Comparison of ENCODE assay signal across 15 cellular contexts in genomic region chr9:35792044-35792813, GRCh38. TPM values are rescaled to one million over a fixed set of nuclear protein-coding genes. Genes with fewer than 3 reads are reported as not detected.
DNase-seq lines count a peak whose midpoint lies in the region; ATAC-seq, FAIRE-seq and TF ChIP-seq lines count a peak whose summit lies in the region.
"Had no signal": no experiment of that assay in that cellular context is flagged by ENCODE, and none has a peak within 500 bp of the region (broad histone marks: within the 10 kb centered on the region; RNA-seq: fewer than 3 reads in every experiment).

No MANE protein-coding gene starts in this region.

- TF ChIP-seq POLR2A in gastroesophageal sphincter (IDR thresholded peaks at IDR 0.05) (no peak), GM12891 (IDR thresholded peaks at IDR 0.05; ENCODE audit: low read depth, low read length) (no peak)

- WGBS in gastroesophageal sphincter (ENCODE audit: low coverage in 1 of 2), 2 donors: 29% methylated on average over 7 of the region's 33 CpGs; no CpG with 5 or more reads in 1 of the 2 donors
- 67 to 85% (median 67%) methylated on average over 30 to 33 of the region's 33 CpGs for WGBS in psoas muscle, 3 donors

- H3K4me1 ChIP-seq in left ventricle myocardium inferior (peaks cover 56% of the 10 kb centered on the region), gastroesophageal sphincter (peaks cover 5 to 60% (median 34%) of the 10 kb centered on the region in 3 donors), psoas muscle (peaks cover 35% of the 10 kb centered on the region)

- DNase-seq in left ventricle myocardium inferior: no peak
- DNase-seq in Right ventricle myocardium inferior (ENCODE audit: missing footprints): no peak
- peak; percentile 19 to 66 for DNase-seq in psoas muscle
- no peak for DNase-seq in NOMO-1 (lab: John Stamatoyannopoulos, UW; ENCODE audit: unreplicated experiment in 2 of 2)
- no peak for DNase-seq in GM12891 (ENCODE audit: insufficient read length, low spot score)
- no peak for DNase-seq in DMS53 treated with DMSO at 0.1 percent for 48 hours (lab: John Stamatoyannopoulos, UW; ENCODE audit: unreplicated experiment)
- DNase-seq: DND-41; PC-9; stimulated activated CD4-positive, alpha-beta T cell treated with anti-CD3 and anti-CD28 coated beads, Interleukin-4, amount 100 ng/mL, for 24 hours; stimulated activated naive CD8-positive, alpha-beta T cell treated with anti-CD3 and anti-CD28 coated beads, Interleukin-15, amount 100 ng/mL, for 72 hours; T1000 had no signal

- H3K4me3 ChIP-seq in left ventricle myocardium inferior (peak overlapping the region; percentile 78), gastroesophageal sphincter (peak overlapping the region; percentile 58 to 69), psoas muscle (peak overlapping the region; percentile 79)
- H3K4me3 ChIP-seq: PC-9 had no signal

- H3K27ac ChIP-seq in left ventricle myocardium inferior (replicated peaks): peak overlapping the region; percentile 91
- peak overlapping the region; percentile 64 to 91 (median 89) for H3K27ac ChIP-seq in gastroesophageal sphincter
- peak overlapping the region; percentile 88 for H3K27ac ChIP-seq in psoas muscle
- H3K27ac ChIP-seq: epithelial cell of prostate, PC-9 had no signal

- intact Hi-C loops in left ventricle myocardium inferior (cut with micrococcal nuclease): no loop called here
- intact Hi-C loops in Right ventricle myocardium inferior (cut with DNase I): loop anchor here (5.0 kb wide), 1 partner anchor 230 kb away; no protein-coding TSS in a partner anchor
- intact Hi-C loops in psoas muscle (cut with DNase I): loop anchor here in 1 of 2 donors (2.0 kb wide), 1 partner anchor 19 kb away; no protein-coding TSS in a partner anchor

- H3K9me3 ChIP-seq in left ventricle myocardium inferior (replicated peaks): no peaks in the 10 kb centered on the region
- no peaks in the 10 kb centered on the region for H3K9me3 ChIP-seq in gastroesophageal sphincter
- no peaks in the 10 kb centered on the region for H3K9me3 ChIP-seq in psoas muscle

- H3K27me3 ChIP-seq in left ventricle myocardium inferior (ENCODE audit: low read depth) (no peaks in the 10 kb centered on the region), gastroesophageal sphincter (no peaks in the 10 kb centered on the region), psoas muscle (ENCODE audit: insufficient read depth in 3 of 3, low read length in 2 of 3) (no peaks in the 10 kb centered on the region)

- no peaks in the 10 kb centered on the region for H3K36me3 ChIP-seq in left ventricle myocardium inferior
- H3K36me3 ChIP-seq in gastroesophageal sphincter: no peaks in the 10 kb centered on the region
- no peaks in the 10 kb centered on the region for H3K36me3 ChIP-seq in psoas muscle (ENCODE audit: insufficient read depth in 1 of 2, low read depth in 1 of 2)

- no peak for ATAC-seq in Right ventricle myocardium inferior
- ATAC-seq in gastroesophageal sphincter: no peak
- ATAC-seq in psoas muscle: peak; percentile 6 to 35 (median 14)
- no peak for ATAC-seq in HG03139 (IDR thresholded peaks at IDR 0.05; ENCODE audit: unreplicated experiment)

- TF ChIP-seq EP300 in gastroesophageal sphincter (IDR thresholded peaks at IDR 0.05): no peak

- TF ChIP-seq CTCF in left ventricle myocardium inferior (IDR thresholded peaks at IDR 0.05; ENCODE audit: borderline replicate concordance) (no peak), gastroesophageal sphincter (IDR thresholded peaks at IDR 0.05) (no peak), psoas muscle (IDR thresholded peaks at IDR 0.05) (no peak)

- FAIRE-seq in GM12891 (lab: Jason Lieb, UNC): no peak

TF ChIP-seq in GM12891, 5 proteins besides CTCF, POLR2A, EP300 and RAD21:
- TF ChIP-seq POLR2AphosphoS5 (IDR thresholded peaks at IDR 0.05; ENCODE audit: low read depth, low read length) (no peak), PAX5 (IDR thresholded peaks at IDR 0.05; ENCODE audit: insufficient read depth, low read length, severe bottlenecking) (no peak), SPI1 (IDR thresholded peaks at IDR 0.05; ENCODE audit: low read depth, low read length) (no peak), TAF1 (IDR thresholded peaks at IDR 0.05; ENCODE audit: low read depth, low read length) (no peak), POU2F2 (IDR thresholded peaks at IDR 0.05; ENCODE audit: low read depth, low read length) (no peak)

RNA-seq across cellular contexts. Expression of gene NPR2, which starts 0.8 kb away (rescaled TPM):
- total RNA-seq in left ventricle myocardium inferior (24.2 TPM), Right ventricle myocardium inferior (25.2 TPM), gastroesophageal sphincter (10 to 100 TPM; 12.7 to 39.3 (median 34.5) TPM), psoas muscle (10 to 100 TPM; 14.7 to 28.4 (median 18.3) TPM)
- polyA plus RNA-seq in psoas muscle: 10 to 100 TPM in 1 of 3 donors, 1 to 10 TPM in 2; 8.7 to 27.2 (median 9.2) TPM
- 7.6 TPM for polyA plus RNA-seq in GM12891 (2012; ENCODE audit: low read depth, missing spikeins)

RNA-seq across cellular contexts. Expression of gene SPAG8, which starts 19.8 kb away (rescaled TPM):
- total RNA-seq in left ventricle myocardium inferior: 3.4 TPM
- total RNA-seq in Right ventricle myocardium inferior: 2.1 TPM
- total RNA-seq in gastroesophageal sphincter: 1 to 10 TPM in 3 of 4 donors, under 1 TPM in 1; 0.81 to 2.1 (median 1.4) TPM
- 1 to 10 TPM in 1 of 4 donors, under 1 TPM in 3; 0.39 to 1.3 (median 0.94) TPM for total RNA-seq in psoas muscle
- 1 to 10 TPM in 1 of 3 donors, under 1 TPM in 2; 0.25 to 1.2 (median 0.56) TPM for polyA plus RNA-seq in psoas muscle
- polyA plus RNA-seq in GM12891 (2012; ENCODE audit: low read depth, missing spikeins): 1.5 TPM

RNA-seq across cellular contexts. Expression of gene HINT2, which starts 22.6 kb away (rescaled TPM):
- total RNA-seq in left ventricle myocardium inferior (71.1 TPM), Right ventricle myocardium inferior (72.7 TPM), gastroesophageal sphincter (10 to 100 TPM; 12.7 to 29.4 (median 18.7) TPM), psoas muscle (10 to 100 TPM; 36.5 to 53.9 (median 42.3) TPM)
- 10 to 100 TPM; 43.8 to 64.7 (median 48.1) TPM for polyA plus RNA-seq in psoas muscle
- 51.0 TPM for polyA plus RNA-seq in GM12891 (2012; ENCODE audit: low read depth, missing spikeins)

RNA-seq across cellular contexts. Expression of gene FAM221B, which starts 36.3 kb away (rescaled TPM):
- total RNA-seq in left ventricle myocardium inferior (not detected), Right ventricle myocardium inferior (not detected), gastroesophageal sphincter (not detected), psoas muscle (not detected)
- polyA plus RNA-seq in psoas muscle: not detected
- polyA plus RNA-seq in GM12891 (2012; ENCODE audit: low read depth, missing spikeins): not detected
- total RNA-seq: A673, PC-9 had no signal

RNA-seq across cellular contexts. Expression of gene TMEM8B, which starts 36.8 kb away (rescaled TPM):
- total RNA-seq in left ventricle myocardium inferior: 17.5 TPM
- total RNA-seq in Right ventricle myocardium inferior: 13.8 TPM
- total RNA-seq in gastroesophageal sphincter: 10 to 100 TPM; 11.7 to 23.8 (median 18.6) TPM
- 10 to 100 TPM in 2 of 4 donors, 1 to 10 TPM in 2; 8.9 to 18.5 (median 11.6) TPM for total RNA-seq in psoas muscle
- polyA plus RNA-seq in psoas muscle: 1 to 10 TPM; 2.8 to 5.9 (median 3.9) TPM
- 5.8 TPM for polyA plus RNA-seq in GM12891 (2012; ENCODE audit: low read depth, missing spikeins)

Comparison
In these comparisons a context has a peak if more than half of its experiments do, and no peak if none do; other contexts are left out.
1. DNase-seq: peak in psoas muscle (2 of 2); none in left ventricle myocardium inferior (single experiment), Right ventricle myocardium inferior (single experiment), NOMO-1 (0 of 2), GM12891 (single experiment) and DMS53 treated with DMSO at 0.1 percent for 48 hours (single experiment).
2. ATAC-seq: peak in psoas muscle (4 of 4); none in Right ventricle myocardium inferior (single experiment), gastroesophageal sphincter (single experiment) and HG03139 (single experiment).
3. Peak in every context shown above with its lines, with median percentiles within 50 percentile points of each other: H3K27ac ChIP-seq and H3K4me3 ChIP-seq.